ENCODE assay signal across 24 cellular contexts in the genomic region with DNA sequence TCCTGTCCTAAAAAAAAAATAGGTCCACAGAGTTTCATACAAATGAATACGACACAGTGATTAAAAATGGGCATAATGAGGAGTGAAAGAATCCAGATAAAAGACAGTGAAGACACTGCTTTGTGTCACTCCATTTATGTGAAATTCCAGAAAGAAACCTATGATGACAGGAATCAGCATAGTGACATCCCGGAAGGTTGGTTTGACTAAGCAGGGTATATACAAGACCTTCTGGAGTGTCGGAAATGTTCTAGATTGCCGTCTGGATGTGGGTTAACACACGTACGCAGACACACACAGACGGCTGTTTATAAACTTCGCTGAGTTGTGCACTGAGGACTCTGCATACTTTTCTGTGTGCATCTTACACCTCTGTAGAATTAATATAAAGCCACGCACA. TPM values are rescaled to one million over a fixed set of nuclear protein-coding genes. Genes with fewer than 3 reads are reported as not detected.
"Had no signal": no experiment of that assay in that cellular context is flagged by ENCODE, and none has a peak within 500 bp of the region (broad histone marks: within the 10 kb centered on the region; RNA-seq: fewer than 3 reads in every experiment).

No MANE protein-coding gene starts in this region.

- DNase-seq: activated CD4-positive, alpha-beta T cell treated with anti-CD3 and anti-CD28 coated beads for 1 hour; effector memory CD8-positive, alpha-beta T cell; glutamatergic neuron; natural killer cell; stimulated activated CD4-positive, alpha-beta T cell treated with anti-CD3 and anti-CD28 coated beads, Interleukin-4, amount 100 ng/mL, for 24 hours had no signal

- H3K4me3 ChIP-seq: breast epithelium, hepatocyte, left ventricle myocardium inferior, ovary, prostate gland, right atrium auricular region, tibial nerve, vagina had no signal

- ATAC-seq: activated T-helper 17 cell treated with anti-CD3 and anti-CD28 coated beads, Interleukin-2, amount 50 U/mL, for 72 hours; effector memory CD8-positive, alpha-beta T cell; esophagus mucosa; natural killer cell had no signal

- H3K36me3 ChIP-seq: breast epithelium, left ventricle myocardium inferior, ovary, prostate gland, right atrium auricular region, tibial nerve, vagina had no signal

- FAIRE-seq: astrocyte, colon, endothelial cell of umbilical vein, frontal cortex, TTC549 had no signal

- H3K4me3 Mint-ChIP-seq: activated naive CD8-positive, alpha-beta T cell; activated T-helper 17 cell treated with anti-CD3 and anti-CD28 coated beads, Interleukin-2, amount 50 U/mL, for 72 hours; central memory CD8-positive, alpha-beta T cell; effector memory CD8-positive, alpha-beta T cell; natural killer cell; stimulated activated naive CD8-positive, alpha-beta T cell treated with anti-CD3 and anti-CD28 coated beads, Interleukin-15, Interleukin-2, amounts not matched to agents 100 ng/mL and 50 ng/mL, for 24 hours had no signal

- H3K27me3 ChIP-seq: breast epithelium, hepatocyte, ovary, right atrium auricular region, tibial nerve, vagina had no signal

- H3K27me3 Mint-ChIP-seq: activated naive CD8-positive, alpha-beta T cell; activated T-helper 17 cell treated with anti-CD3 and anti-CD28 coated beads, Interleukin-2, amount 50 U/mL, for 72 hours; stimulated activated naive CD8-positive, alpha-beta T cell treated with anti-CD3 and anti-CD28 coated beads, Interleukin-15, Interleukin-2, amounts not matched to agents 100 ng/mL and 50 ng/mL, for 24 hours had no signal

- H3K4me1 ChIP-seq: breast epithelium, prostate gland had no signal

- H3K27ac ChIP-seq: breast epithelium, hepatocyte, ovary, prostate gland, right atrium auricular region, tibial nerve, vagina had no signal

- H3K27ac Mint-ChIP-seq: activated naive CD8-positive, alpha-beta T cell; activated T-helper 17 cell treated with anti-CD3 and anti-CD28 coated beads, Interleukin-2, amount 50 U/mL, for 72 hours; natural killer cell; stimulated activated naive CD8-positive, alpha-beta T cell treated with anti-CD3 and anti-CD28 coated beads, Interleukin-15, Interleukin-2, amounts not matched to agents 100 ng/mL and 50 ng/mL, for 24 hours had no signal

- H3K9me3 ChIP-seq: breast epithelium, left ventricle myocardium inferior, ovary, prostate gland, right atrium auricular region, tibial nerve, vagina had no signal

- H3K9me3 Mint-ChIP-seq: activated T-helper 17 cell treated with anti-CD3 and anti-CD28 coated beads, Interleukin-2, amount 50 U/mL, for 72 hours; central memory CD8-positive, alpha-beta T cell; effector memory CD8-positive, alpha-beta T cell; natural killer cell; stimulated activated naive CD8-positive, alpha-beta T cell treated with anti-CD3 and anti-CD28 coated beads, Interleukin-15, Interleukin-2, amounts not matched to agents 100 ng/mL and 50 ng/mL, for 24 hours had no signal

- H3K36me3 Mint-ChIP-seq: activated naive CD8-positive, alpha-beta T cell; natural killer cell had no signal

RNA-seq across cellular contexts. Expression of gene CACNA2D4, which starts 13.2 kb away (rescaled TPM):
- total RNA-seq: frontal cortex, lung microvascular endothelial cell had no signal
